1 cellular context compared by ENCODE assay signal in the genomic region with DNA sequence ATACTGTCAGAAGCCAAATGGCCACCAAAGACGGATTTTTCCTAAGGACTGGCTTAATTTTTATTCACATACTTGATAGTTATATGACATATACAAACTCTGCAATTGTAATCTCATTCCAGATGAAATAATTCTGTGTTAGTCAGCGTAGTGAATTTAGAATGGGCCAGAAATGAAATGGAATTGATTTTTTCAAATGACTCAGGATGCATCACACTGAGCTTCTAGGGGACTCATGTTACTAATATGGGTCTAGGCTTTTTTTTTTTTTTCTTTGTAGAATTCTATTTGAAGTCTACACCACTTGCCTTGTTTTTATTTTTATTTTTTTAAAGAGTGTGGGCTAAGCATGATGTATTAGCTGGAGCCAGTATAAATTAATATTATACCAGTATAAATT.
A peak's percentile ranks its signal among the peaks of the same experiment; 100 is the strongest.
TF ChIP-seq lines count a peak whose summit lies in the region.

No MANE protein-coding gene starts in this region.

TF ChIP-seq in SK-N-SH, 30 proteins besides CTCF, POLR2A, EP300 and RAD21:
- TF ChIP-seq, protein P1, sequence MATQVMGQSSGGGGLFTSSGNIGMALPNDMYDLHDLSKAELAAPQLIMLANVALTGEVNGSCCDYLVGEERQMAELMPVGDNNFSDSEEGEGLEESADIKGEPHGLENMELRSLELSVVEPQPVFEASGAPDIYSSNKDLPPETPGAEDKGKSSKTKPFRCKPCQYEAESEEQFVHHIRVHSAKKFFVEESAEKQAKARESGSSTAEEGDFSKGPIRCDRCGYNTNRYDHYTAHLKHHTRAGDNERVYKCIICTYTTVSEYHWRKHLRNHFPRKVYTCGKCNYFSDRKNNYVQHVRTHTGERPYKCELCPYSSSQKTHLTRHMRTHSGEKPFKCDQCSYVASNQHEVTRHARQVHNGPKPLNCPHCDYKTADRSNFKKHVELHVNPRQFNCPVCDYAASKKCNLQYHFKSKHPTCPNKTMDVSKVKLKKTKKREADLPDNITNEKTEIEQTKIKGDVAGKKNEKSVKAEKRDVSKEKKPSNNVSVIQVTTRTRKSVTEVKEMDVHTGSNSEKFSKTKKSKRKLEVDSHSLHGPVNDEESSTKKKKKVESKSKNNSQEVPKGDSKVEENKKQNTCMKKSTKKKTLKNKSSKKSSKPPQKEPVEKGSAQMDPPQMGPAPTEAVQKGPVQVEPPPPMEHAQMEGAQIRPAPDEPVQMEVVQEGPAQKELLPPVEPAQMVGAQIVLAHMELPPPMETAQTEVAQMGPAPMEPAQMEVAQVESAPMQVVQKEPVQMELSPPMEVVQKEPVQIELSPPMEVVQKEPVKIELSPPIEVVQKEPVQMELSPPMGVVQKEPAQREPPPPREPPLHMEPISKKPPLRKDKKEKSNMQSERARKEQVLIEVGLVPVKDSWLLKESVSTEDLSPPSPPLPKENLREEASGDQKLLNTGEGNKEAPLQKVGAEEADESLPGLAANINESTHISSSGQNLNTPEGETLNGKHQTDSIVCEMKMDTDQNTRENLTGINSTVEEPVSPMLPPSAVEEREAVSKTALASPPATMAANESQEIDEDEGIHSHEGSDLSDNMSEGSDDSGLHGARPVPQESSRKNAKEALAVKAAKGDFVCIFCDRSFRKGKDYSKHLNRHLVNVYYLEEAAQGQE (IDR thresholded peaks at IDR 0.05; ENCODE audit: low read depth, low read length): no peak
- TF ChIP-seq CHD2 (IDR thresholded peaks at IDR 0.05; ENCODE audit: low read length, partially characterized antibody) (no peak), JUND (IDR thresholded peaks at IDR 0.05) (peak; percentile 82), GABPA (IDR thresholded peaks at IDR 0.05; ENCODE audit: low read depth) (no peak), FOXM1 (IDR thresholded peaks at IDR 0.05; ENCODE audit: low read depth) (no peak), YY1 (IDR thresholded peaks at IDR 0.05; ENCODE audit: low read depth) (no peak), SMC3 (IDR thresholded peaks at IDR 0.05; ENCODE audit: low read depth, low read length) (no peak), TCF12 (IDR thresholded peaks at IDR 0.05) (peak; percentile 84), USF1 (IDR thresholded peaks at IDR 0.05; ENCODE audit: borderline replicate concordance, low read depth) (no peak), MEF2A (IDR thresholded peaks at IDR 0.05; ENCODE audit: borderline replicate concordance, low read depth) (0 out of 2 replicates have a peak, but pooled peaks have one; percentile 68), ELF1 (IDR thresholded peaks at IDR 0.05) (no peak), FOSL2 (IDR thresholded peaks at IDR 0.05; ENCODE audit: borderline replicate concordance, low read depth) (peak; percentile 94), TAF1 (IDR thresholded peaks at IDR 0.05; ENCODE audit: borderline replicate concordance, low read depth, low read length) (no peak), TEAD4 (IDR thresholded peaks at IDR 0.05; ENCODE audit: borderline replicate concordance, insufficient read depth) (peak; percentile 40; the same call in 1 of the 2 replicates), GATA2 (CRISPR knock-in tag; IDR thresholded peaks at IDR 0.05) (no peak), NRF1 (IDR thresholded peaks at IDR 0.05; ENCODE audit: low read depth, low read length) (no peak), USF2 (IDR thresholded peaks at IDR 0.05; ENCODE audit: borderline replicate concordance, low read depth, low read length) (no peak), POLR2AphosphoS5 (IDR thresholded peaks at IDR 0.05; ENCODE audit: low read depth, low read length) (peak; percentile 34; the same call in 1 of the 2 replicates), NFIC (IDR thresholded peaks at IDR 0.05; ENCODE audit: borderline replicate concordance) (peak; percentile 66; the same call in 1 of the 2 replicates), EZH2phosphoT487 (IDR thresholded peaks at IDR 0.05; ENCODE audit: borderline replicate concordance, low read depth) (no peak)
- TF ChIP-seq, protein P2, sequence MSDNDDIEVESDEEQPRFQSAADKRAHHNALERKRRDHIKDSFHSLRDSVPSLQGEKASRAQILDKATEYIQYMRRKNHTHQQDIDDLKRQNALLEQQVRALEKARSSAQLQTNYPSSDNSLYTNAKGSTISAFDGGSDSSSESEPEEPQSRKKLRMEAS (IDR thresholded peaks at IDR 0.05; ENCODE audit: low read depth): peak; percentile 26; the same call in 1 of the 2 replicates
- TF ChIP-seq, protein P3, sequence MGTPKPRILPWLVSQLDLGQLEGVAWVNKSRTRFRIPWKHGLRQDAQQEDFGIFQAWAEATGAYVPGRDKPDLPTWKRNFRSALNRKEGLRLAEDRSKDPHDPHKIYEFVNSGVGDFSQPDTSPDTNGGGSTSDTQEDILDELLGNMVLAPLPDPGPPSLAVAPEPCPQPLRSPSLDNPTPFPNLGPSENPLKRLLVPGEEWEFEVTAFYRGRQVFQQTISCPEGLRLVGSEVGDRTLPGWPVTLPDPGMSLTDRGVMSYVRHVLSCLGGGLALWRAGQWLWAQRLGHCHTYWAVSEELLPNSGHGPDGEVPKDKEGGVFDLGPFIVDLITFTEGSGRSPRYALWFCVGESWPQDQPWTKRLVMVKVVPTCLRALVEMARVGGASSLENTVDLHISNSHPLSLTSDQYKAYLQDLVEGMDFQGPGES (IDR thresholded peaks at IDR 0.05; ENCODE audit: low read depth, low read length): no peak
- TF ChIP-seq, protein P4, sequence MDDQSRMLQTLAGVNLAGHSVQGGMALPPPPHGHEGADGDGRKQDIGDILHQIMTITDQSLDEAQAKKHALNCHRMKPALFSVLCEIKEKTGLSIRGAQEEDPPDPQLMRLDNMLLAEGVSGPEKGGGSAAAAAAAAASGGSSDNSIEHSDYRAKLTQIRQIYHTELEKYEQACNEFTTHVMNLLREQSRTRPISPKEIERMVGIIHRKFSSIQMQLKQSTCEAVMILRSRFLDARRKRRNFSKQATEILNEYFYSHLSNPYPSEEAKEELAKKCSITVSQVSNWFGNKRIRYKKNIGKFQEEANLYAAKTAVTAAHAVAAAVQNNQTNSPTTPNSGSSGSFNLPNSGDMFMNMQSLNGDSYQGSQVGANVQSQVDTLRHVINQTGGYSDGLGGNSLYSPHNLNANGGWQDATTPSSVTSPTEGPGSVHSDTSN (IDR thresholded peaks at IDR 0.05): peak; percentile 39; the same call in 1 of the 2 replicates
